ENCODE assay signal across 33 cellular contexts in the genomic region with DNA sequence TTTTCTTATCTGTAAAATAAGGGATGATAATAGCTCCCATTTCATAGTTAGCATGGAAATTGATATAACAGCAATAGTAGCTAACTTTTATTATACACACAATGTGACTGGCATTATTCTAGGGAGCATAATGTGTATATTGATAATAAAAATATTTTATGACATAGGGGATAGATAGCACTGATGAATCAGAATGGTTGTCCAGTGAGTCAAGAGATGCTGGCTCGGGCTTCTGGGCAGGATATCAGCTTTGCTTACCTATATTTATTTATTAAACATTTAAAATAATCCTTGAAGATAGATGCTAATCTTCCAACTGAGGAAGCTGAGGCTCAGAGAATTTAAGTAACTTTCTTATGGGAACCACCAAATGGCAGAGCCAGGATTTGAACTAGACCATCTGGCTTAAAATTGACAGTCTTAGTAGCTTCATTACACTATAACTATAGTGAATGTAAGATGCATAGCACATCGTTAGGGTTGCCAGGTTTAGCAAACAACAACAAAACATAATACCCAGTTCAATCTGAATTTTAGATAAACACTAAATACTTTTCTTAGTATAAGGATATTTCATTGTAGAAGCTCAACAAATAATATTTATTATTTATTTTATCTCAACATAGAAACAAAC. TPM values are rescaled to one million over a fixed set of nuclear protein-coding genes. Genes with fewer than 3 reads are reported as not detected.
"Had no signal": no experiment of that assay in that cellular context is flagged by ENCODE, and none has a peak within 500 bp of the region (broad histone marks: within the 10 kb centered on the region; RNA-seq: fewer than 3 reads in every experiment).

No MANE protein-coding gene starts in this region.

- H3K4me3 ChIP-seq: ascending aorta, coronary artery, dorsolateral prefrontal cortex, esophagus muscularis mucosa, gastrocnemius medialis, heart left ventricle had no signal

- H3K4me1 Mint-ChIP-seq: activated CD4-positive, alpha-beta memory T cell treated with anti-CD3 and anti-CD28 coated beads, Interleukin-2, amount 10 ng/mL, durations not matched to agents 7 days and 5 days; activated CD4-positive, alpha-beta T cell treated with anti-CD3 and anti-CD28 coated beads, Interleukin-2, amount 10 ng/mL, durations not matched to agents 7 days and 5 days; activated naive CD4-positive, alpha-beta T cell treated with anti-CD3 and anti-CD28 coated beads, Interleukin-2, amount 10 ng/mL, durations not matched to agents 7 days and 5 days; activated naive CD8-positive, alpha-beta T cell treated with anti-CD3 and anti-CD28 coated beads, Interleukin-2, amount 10 ng/mL, durations not matched to agents 7 days and 5 days; brain; central memory CD8-positive, alpha-beta T cell; WTC11 had no signal

- H3K36me3 ChIP-seq: ascending aorta, esophagus muscularis mucosa, gastrocnemius medialis, heart left ventricle had no signal

- DNase-seq: activated CD4-positive, alpha-beta memory T cell treated with anti-CD3 and anti-CD28 coated beads, Interleukin-2, amount 10 ng/mL, durations not matched to agents 7 days and 5 days; activated CD4-positive, alpha-beta T cell treated with anti-CD3 and anti-CD28 coated beads for 1 hour; activated CD4-positive, alpha-beta T cell treated with anti-CD3 and anti-CD28 coated beads for 4 hours; activated CD4-positive, alpha-beta T cell treated with anti-CD3 and anti-CD28 coated beads, Interleukin-2, amount 10 ng/mL, durations not matched to agents 7 days and 5 days; activated CD4-positive, alpha-beta T cell treated with anti-CD3 and anti-CD28 coated beads, Interleukin-2, amount 50 U/mL, for 4 hours; activated CD8-positive, alpha-beta memory T cell treated with anti-CD3 and anti-CD28 coated beads, Interleukin-2, amount 50 U/mL, for 48 hours; activated gamma-delta T cell; activated naive CD4-positive, alpha-beta T cell; activated naive CD4-positive, alpha-beta T cell treated with anti-CD3 and anti-CD28 coated beads, Interleukin-2, amount 10 ng/mL, durations not matched to agents 7 days and 5 days; activated naive CD8-positive, alpha-beta T cell treated with anti-CD3 and anti-CD28 coated beads, Interleukin-2, amount 10 ng/mL, durations not matched to agents 7 days and 5 days; activated T-cell treated with anti-CD3 and anti-CD28 coated beads for 4 hours; activated T-cell treated with anti-CD3 and anti-CD28 coated beads, Interleukin-2, amount 50 U/mL, for 24 hours; activated T-cell treated with anti-CD3 and anti-CD28 coated beads, Interleukin-2, amount 50 U/mL, for 72 hours; dorsolateral prefrontal cortex; effector memory CD8-positive, alpha-beta T cell; erythroblast; foreskin keratinocyte; gastrocnemius medialis; glutamatergic neuron; heart left ventricle; T-helper 2 cell had no signal

- H3K27me3 Mint-ChIP-seq: activated naive CD4-positive, alpha-beta T cell treated with anti-CD3 and anti-CD28 coated beads, Interleukin-2, amount 10 ng/mL, durations not matched to agents 7 days and 5 days; brain; dendritic cell treated with granulocyte-macrophage colony-stimulating factor and Interleukin-4, amounts not matched to agents 40 ng/mL and 50 ng/mL, for 4 days; effector memory CD8-positive, alpha-beta T cell had no signal

- H3K9me3 Mint-ChIP-seq: activated CD4-positive, alpha-beta memory T cell treated with anti-CD3 and anti-CD28 coated beads, Interleukin-2, amount 10 ng/mL, durations not matched to agents 7 days and 5 days; activated CD4-positive, alpha-beta T cell treated with anti-CD3 and anti-CD28 coated beads, Interleukin-2, amount 10 ng/mL, durations not matched to agents 7 days and 5 days; activated naive CD4-positive, alpha-beta T cell treated with anti-CD3 and anti-CD28 coated beads, Interleukin-2, amount 10 ng/mL, durations not matched to agents 7 days and 5 days; activated naive CD4-positive, alpha-beta T cell treated with anti-CD3 and anti-CD28 coated beads, Interleukin-2, amount 50 U/mL, for 72 hours; activated naive CD8-positive, alpha-beta T cell treated with anti-CD3 and anti-CD28 coated beads, Interleukin-2, amount 10 ng/mL, durations not matched to agents 7 days and 5 days; activated T-cell treated with anti-CD3 and anti-CD28 coated beads, Interleukin-2, amount 50 U/mL, for 24 hours; activated T-cell treated with anti-CD3 and anti-CD28 coated beads, Interleukin-2, amount 50 U/mL, for 72 hours; brain; central memory CD8-positive, alpha-beta T cell; dendritic cell treated with granulocyte-macrophage colony-stimulating factor and Interleukin-4, amounts not matched to agents 40 ng/mL and 50 ng/mL, for 4 days; effector memory CD8-positive, alpha-beta T cell; WTC11 had no signal

- H3K4me1 ChIP-seq: ascending aorta, esophagus muscularis mucosa, gastrocnemius medialis, heart left ventricle had no signal

- H3K4me3 Mint-ChIP-seq: activated CD4-positive, alpha-beta memory T cell treated with anti-CD3 and anti-CD28 coated beads, Interleukin-2, amount 10 ng/mL, durations not matched to agents 7 days and 5 days; activated CD4-positive, alpha-beta T cell treated with anti-CD3 and anti-CD28 coated beads, Interleukin-2, amount 10 ng/mL, durations not matched to agents 7 days and 5 days; activated naive CD4-positive, alpha-beta T cell treated with anti-CD3 and anti-CD28 coated beads, Interleukin-2, amount 10 ng/mL, durations not matched to agents 7 days and 5 days; activated naive CD8-positive, alpha-beta T cell treated with anti-CD3 and anti-CD28 coated beads, Interleukin-2, amount 10 ng/mL, durations not matched to agents 7 days and 5 days; activated T-cell treated with anti-CD3 and anti-CD28 coated beads, Interleukin-2, amount 50 U/mL, for 24 hours; activated T-cell treated with anti-CD3 and anti-CD28 coated beads, Interleukin-2, amount 50 U/mL, for 72 hours; brain; central memory CD8-positive, alpha-beta T cell; dendritic cell treated with granulocyte-macrophage colony-stimulating factor and Interleukin-4, amounts not matched to agents 40 ng/mL and 50 ng/mL, for 4 days; effector memory CD8-positive, alpha-beta T cell; WTC11 had no signal

- H3K27ac ChIP-seq: ascending aorta, coronary artery, dorsolateral prefrontal cortex, esophagus muscularis mucosa, foreskin keratinocyte, gastrocnemius medialis, heart left ventricle had no signal

- H3K27me3 ChIP-seq: ascending aorta, esophagus muscularis mucosa, gastrocnemius medialis had no signal

- H3K9me3 ChIP-seq: ascending aorta, esophagus muscularis mucosa, gastrocnemius medialis, heart left ventricle had no signal

- H3K27ac Mint-ChIP-seq: activated CD4-positive, alpha-beta memory T cell treated with anti-CD3 and anti-CD28 coated beads, Interleukin-2, amount 10 ng/mL, durations not matched to agents 7 days and 5 days; activated CD4-positive, alpha-beta T cell treated with anti-CD3 and anti-CD28 coated beads, Interleukin-2, amount 10 ng/mL, durations not matched to agents 7 days and 5 days; activated naive CD4-positive, alpha-beta T cell treated with anti-CD3 and anti-CD28 coated beads, Interleukin-2, amount 10 ng/mL, durations not matched to agents 7 days and 5 days; activated naive CD4-positive, alpha-beta T cell treated with anti-CD3 and anti-CD28 coated beads, Interleukin-2, amount 50 U/mL, for 72 hours; activated naive CD8-positive, alpha-beta T cell treated with anti-CD3 and anti-CD28 coated beads, Interleukin-2, amount 10 ng/mL, durations not matched to agents 7 days and 5 days; activated T-cell treated with anti-CD3 and anti-CD28 coated beads, Interleukin-2, amount 50 U/mL, for 24 hours; activated T-cell treated with anti-CD3 and anti-CD28 coated beads, Interleukin-2, amount 50 U/mL, for 72 hours; brain; dendritic cell treated with granulocyte-macrophage colony-stimulating factor and Interleukin-4, amounts not matched to agents 40 ng/mL and 50 ng/mL, for 4 days; effector memory CD8-positive, alpha-beta T cell; WTC11 had no signal

- ATAC-seq: activated naive CD4-positive, alpha-beta T cell treated with anti-CD3 and anti-CD28 coated beads, Interleukin-2, amount 50 U/mL, for 72 hours; activated T-cell treated with anti-CD3 and anti-CD28 coated beads, Interleukin-2, amount 50 U/mL, for 72 hours; effector memory CD8-positive, alpha-beta T cell; foreskin keratinocyte; gastrocnemius medialis; heart left ventricle; WTC11 had no signal

- H3K36me3 Mint-ChIP-seq: activated naive CD4-positive, alpha-beta T cell treated with anti-CD3 and anti-CD28 coated beads, Interleukin-2, amount 10 ng/mL, durations not matched to agents 7 days and 5 days; activated naive CD4-positive, alpha-beta T cell treated with anti-CD3 and anti-CD28 coated beads, Interleukin-2, amount 50 U/mL, for 72 hours; activated naive CD8-positive, alpha-beta T cell treated with anti-CD3 and anti-CD28 coated beads, Interleukin-2, amount 10 ng/mL, durations not matched to agents 7 days and 5 days; brain; WTC11 had no signal

RNA-seq across cellular contexts. Expression of a gene that starts 2.7 kb away (rescaled TPM):
- total RNA-seq: activated CD4-positive, alpha-beta memory T cell treated with anti-CD3 and anti-CD28 coated beads, Interleukin-2, amount 10 ng/mL, durations not matched to agents 7 days and 5 days; activated CD4-positive, alpha-beta T cell treated with anti-CD3 and anti-CD28 coated beads, Interleukin-2, amount 10 ng/mL, durations not matched to agents 7 days and 5 days; activated naive CD4-positive, alpha-beta T cell treated with anti-CD3 and anti-CD28 coated beads, Interleukin-2, amount 50 U/mL, for 72 hours; activated naive CD8-positive, alpha-beta T cell treated with anti-CD3 and anti-CD28 coated beads, Interleukin-2, amount 10 ng/mL, durations not matched to agents 7 days and 5 days; activated T-cell treated with anti-CD3 and anti-CD28 coated beads, Interleukin-2, amount 50 U/mL, for 72 hours; ascending aorta; bronchial epithelial cell; cardiac septum; esophagus muscularis mucosa; gastrocnemius medialis; heart left ventricle; T-helper 1 cell treated with Interleukin-12 subunit alpha and Interleukin-12 subunit beta and Interleukin-4 antibody, amounts not matched to agents 30 ng/mL and 1 ng/mL, for 36 hours had no signal
- polyA plus RNA-seq: heart left ventricle had no signal

RNA-seq across cellular contexts. Expression of a gene that starts 34.6 kb away (rescaled TPM):
- total RNA-seq: activated CD4-positive, alpha-beta memory T cell treated with anti-CD3 and anti-CD28 coated beads, Interleukin-2, amount 10 ng/mL, durations not matched to agents 7 days and 5 days; activated CD4-positive, alpha-beta T cell treated with anti-CD3 and anti-CD28 coated beads, Interleukin-2, amount 10 ng/mL, durations not matched to agents 7 days and 5 days; activated naive CD4-positive, alpha-beta T cell treated with anti-CD3 and anti-CD28 coated beads, Interleukin-2, amount 50 U/mL, for 72 hours; activated naive CD8-positive, alpha-beta T cell treated with anti-CD3 and anti-CD28 coated beads, Interleukin-2, amount 10 ng/mL, durations not matched to agents 7 days and 5 days; bronchial epithelial cell; cardiac septum; foreskin keratinocyte; T-helper 1 cell treated with Interleukin-12 subunit alpha and Interleukin-12 subunit beta and Interleukin-4 antibody, amounts not matched to agents 30 ng/mL and 1 ng/mL, for 36 hours had no signal
- polyA plus RNA-seq: foreskin keratinocyte had no signal

RNA-seq across cellular contexts. Expression of a gene that starts 42.8 kb away (rescaled TPM):
- total RNA-seq: activated CD4-positive, alpha-beta memory T cell treated with anti-CD3 and anti-CD28 coated beads, Interleukin-2, amount 10 ng/mL, durations not matched to agents 7 days and 5 days; activated CD4-positive, alpha-beta T cell treated with anti-CD3 and anti-CD28 coated beads, Interleukin-2, amount 10 ng/mL, durations not matched to agents 7 days and 5 days; activated naive CD4-positive, alpha-beta T cell treated with anti-CD3 and anti-CD28 coated beads, Interleukin-2, amount 50 U/mL, for 72 hours; activated naive CD8-positive, alpha-beta T cell treated with anti-CD3 and anti-CD28 coated beads, Interleukin-2, amount 10 ng/mL, durations not matched to agents 7 days and 5 days; activated T-cell treated with anti-CD3 and anti-CD28 coated beads, Interleukin-2, amount 50 U/mL, for 72 hours; ascending aorta; bronchial epithelial cell; cardiac septum; cerebellum; esophagus muscularis mucosa; foreskin keratinocyte; heart left ventricle; T-helper 1 cell treated with Interleukin-12 subunit alpha and Interleukin-12 subunit beta and Interleukin-4 antibody, amounts not matched to agents 30 ng/mL and 1 ng/mL, for 36 hours; WTC11 had no signal
- polyA plus RNA-seq: heart left ventricle had no signal
